In the genomic region with DNA sequence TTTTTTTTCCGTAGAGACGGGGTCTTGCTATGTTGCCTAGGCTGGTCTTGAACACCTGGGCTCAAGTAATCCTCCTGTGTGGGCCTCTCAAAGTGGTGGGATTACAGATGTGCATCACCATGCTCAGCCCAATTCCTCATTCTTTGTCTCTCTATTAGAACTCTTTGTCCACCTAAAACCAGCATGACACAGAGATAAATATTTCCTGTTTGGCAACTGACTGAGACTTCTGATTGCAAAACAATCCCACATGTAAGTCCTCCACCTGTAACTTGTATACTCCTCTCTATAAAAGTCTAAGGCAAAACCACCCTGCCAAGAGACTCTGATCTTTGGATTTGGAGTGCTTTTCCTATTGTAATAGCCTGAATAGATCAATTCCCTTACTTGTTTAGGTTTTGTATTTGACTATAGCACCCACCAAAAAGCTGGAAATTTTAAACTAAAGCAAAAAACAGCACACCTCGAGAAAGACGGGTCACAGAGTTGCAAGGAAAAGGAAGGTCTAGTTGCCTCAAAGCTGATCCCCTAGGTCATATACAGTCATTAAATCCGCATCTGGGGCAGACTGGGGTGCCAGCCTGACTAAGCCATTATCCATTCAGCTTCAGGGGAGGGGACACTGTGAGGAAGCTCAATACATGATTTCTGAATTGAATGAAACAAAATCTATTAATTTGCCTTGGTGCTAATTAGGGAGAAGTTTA, we compare ENCODE assay signal across 14 cellular contexts. TPM values are rescaled to one million over a fixed set of nuclear protein-coding genes. Genes with fewer than 3 reads are reported as not detected.
DNase-seq lines count a peak whose midpoint lies in the region; TF ChIP-seq lines count a peak whose summit lies in the region.
"Had no signal": no experiment of that assay in that cellular context is flagged by ENCODE, and none has a peak within 500 bp of the region (broad histone marks: within the 10 kb centered on the region; RNA-seq: fewer than 3 reads in every experiment).

No MANE protein-coding gene starts in this region.

- CTCF ChIA-PET in RWPE1 (lab: Yijun Ruan, JAX): no interaction called here

- H3K9me3 Mint-ChIP-seq in activated naive CD8-positive, alpha-beta T cell treated with anti-CD3 and anti-CD28 coated beads for 36 hours: no peaks in the 10 kb centered on the region
- H3K9me3 Mint-ChIP-seq: central memory CD8-positive, alpha-beta T cell; nephron progenitor cell had no signal

- TF ChIP-seq CTCF in RWPE1 (conservative IDR thresholded peaks at IDR 0.05; ENCODE audit: low read depth): no peak

- H3K9me3 ChIP-seq in skeletal muscle satellite cell (replicated peaks; ENCODE audit: low read length): no peaks in the 10 kb centered on the region

- no peak overlapping the region for H3K9ac ChIP-seq in skeletal muscle satellite cell (ENCODE audit: low read depth, low read length)

- H3K4me3 Mint-ChIP-seq in activated naive CD8-positive, alpha-beta T cell treated with anti-CD3 and anti-CD28 coated beads for 36 hours: no peak overlapping the region
- H3K4me3 Mint-ChIP-seq: central memory CD8-positive, alpha-beta T cell; nephron progenitor cell had no signal

- H3K4me3 ChIP-seq in skeletal muscle satellite cell (ENCODE audit: low read length): no peak overlapping the region

- H3K36me3 ChIP-seq in skeletal muscle satellite cell (ENCODE audit: insufficient read depth, low read length): peaks cover 3% of the 10 kb centered on the region

- POLR2A ChIA-PET in RWPE1 (lab: Yijun Ruan, JAX; ENCODE audit: low non-redundant PET): interaction anchor here (0.6 kb wide), 1 partner anchor 16 kb away, joined by 5 read pairs; no protein-coding TSS in a partner anchor

- H3K27ac ChIP-seq in RWPE1: peak overlapping the region; percentile 29; the same call in 1 of the 2 replicates
- H3K27ac ChIP-seq: 22Rv1 had no signal

- H3K27me3 Mint-ChIP-seq in activated naive CD8-positive, alpha-beta T cell treated with anti-CD3 and anti-CD28 coated beads for 36 hours: no peaks in the 10 kb centered on the region
- H3K27me3 Mint-ChIP-seq: central memory CD8-positive, alpha-beta T cell had no signal

- no peaks in the 10 kb centered on the region for H3K27me3 ChIP-seq in skeletal muscle satellite cell (ENCODE audit: control insufficient read depth, insufficient read depth, low read length)

- no peaks in the 10 kb centered on the region for H3K4me1 Mint-ChIP-seq in activated naive CD8-positive, alpha-beta T cell treated with anti-CD3 and anti-CD28 coated beads for 36 hours
- H3K4me1 Mint-ChIP-seq: central memory CD8-positive, alpha-beta T cell had no signal

- peaks cover 32% of the 10 kb centered on the region for H3K4me1 ChIP-seq in skeletal muscle satellite cell (ENCODE audit: control insufficient read depth, insufficient read depth, low read length)

- peak overlapping the region; percentile 48 for H3K4me2 ChIP-seq in skeletal muscle satellite cell (ENCODE audit: low read length)

- DNase-seq in DMS 273 (lab: John Stamatoyannopoulos, UW; ENCODE audit: unreplicated experiment): peak; percentile 48
- DNase-seq in DMS 273 treated with DMSO at 0.1 percent for 48 hours (lab: John Stamatoyannopoulos, UW): no peak
- DNase-seq in RWPE1 (ENCODE audit: low spot score): peak; percentile 84
- DNase-seq in fibroblast of peridontal ligament (ENCODE audit: extremely low read depth): peak; percentile 21
- no peak for DNase-seq in NCI-H1092 treated with DMSO at 0.1 percent for 48 hours (lab: John Stamatoyannopoulos, UW)
- DNase-seq in NCI-H2081 treated with DMSO at 0.1 percent for 48 hours (lab: John Stamatoyannopoulos, UW): no peak
- DNase-seq in activated naive CD8-positive, alpha-beta T cell treated with anti-CD3 and anti-CD28 coated beads for 36 hours: no peak
- DNase-seq: activated CD8-positive, alpha-beta memory T cell treated with anti-CD3 and anti-CD28 coated beads, Interleukin-2, amount 50 U/mL, for 48 hours; hippocampal formation; NCI-H1694; nephron progenitor cell had no signal

- H3K36me3 Mint-ChIP-seq in activated naive CD8-positive, alpha-beta T cell treated with anti-CD3 and anti-CD28 coated beads for 36 hours: peaks cover 2% of the 10 kb centered on the region

- no peak overlapping the region for H3K27ac Mint-ChIP-seq in activated naive CD8-positive, alpha-beta T cell treated with anti-CD3 and anti-CD28 coated beads for 36 hours
- H3K27ac Mint-ChIP-seq: nephron progenitor cell had no signal

RNA-seq across cellular contexts. Expression of gene KIF27, which starts 13.5 kb away (rescaled TPM):
- total RNA-seq in skeletal muscle satellite cell (2012; rRNA removed): 2.5 and 2.6 TPM in 2 replicates
- 1 to 10 TPM; 1.9 to 2.0 TPM for total RNA-seq in activated naive CD8-positive, alpha-beta T cell treated with anti-CD3 and anti-CD28 coated beads for 36 hours

RNA-seq across cellular contexts. Expression of gene HNRNPK, which starts 45.3 kb away (rescaled TPM):
- 440 and 471 TPM in 2 replicates for total RNA-seq in skeletal muscle satellite cell (2012; rRNA removed)
- total RNA-seq in activated naive CD8-positive, alpha-beta T cell treated with anti-CD3 and anti-CD28 coated beads for 36 hours: 100 to 1,000 TPM; 874 to 924 TPM

RNA-seq across cellular contexts. Expression of gene RMI1, which starts 45.9 kb away (rescaled TPM):
- 9.4 and 11.4 TPM in 2 replicates for total RNA-seq in skeletal muscle satellite cell (2012; rRNA removed)
- total RNA-seq in activated naive CD8-positive, alpha-beta T cell treated with anti-CD3 and anti-CD28 coated beads for 36 hours: 10 to 100 TPM; 33.4 to 34.4 TPM

Comparison
In these comparisons a context has a peak if more than half of its experiments do, and no peak if none do; other contexts are left out.
1. DNase-seq: peak in DMS 273 (single experiment), RWPE1 (single experiment) and fibroblast of peridontal ligament (single experiment); none in DMS 273 treated with DMSO at 0.1 percent for 48 hours (single experiment), NCI-H1092 treated with DMSO at 0.1 percent for 48 hours (single experiment), NCI-H2081 treated with DMSO at 0.1 percent for 48 hours (single experiment) and activated naive CD8-positive, alpha-beta T cell treated with anti-CD3 and anti-CD28 coated beads for 36 hours (single experiment).